Comparison of ENCODE assay signal across 15 cellular contexts in genomic region chr14:90458536-90458935, GRCh38.
A peak's percentile ranks its signal among the peaks of the same experiment; 100 is the strongest.
DNase-seq lines count a peak whose midpoint lies in the region; ATAC-seq and TF ChIP-seq lines count a peak whose summit lies in the region.
"Had no signal": no experiment of that assay in that cellular context is flagged by ENCODE, and none has a peak within 500 bp of the region (broad histone marks: within the 10 kb centered on the region; RNA-seq: fewer than 3 reads in every experiment).

No MANE protein-coding gene starts in this region.

- no peak for TF ChIP-seq POLR2A in uterus (IDR thresholded peaks at IDR 0.05)

- H3K9me3 ChIP-seq in RWPE2 (ENCODE audit: severe bottlenecking) (no peaks in the 10 kb centered on the region), muscle layer of colon (ENCODE audit: low read length) (no peaks in the 10 kb centered on the region), uterus (no peaks in the 10 kb centered on the region), psoas muscle (no peaks in the 10 kb centered on the region)
- H3K9me3 ChIP-seq: BLaER1, Caco-2, HAP-1 had no signal

- no peaks in the 10 kb centered on the region for H3K36me3 ChIP-seq in RWPE2 (ENCODE audit: low read depth)
- H3K36me3 ChIP-seq in muscle layer of colon (ENCODE audit: insufficient read depth, low read length): no peaks in the 10 kb centered on the region
- H3K36me3 ChIP-seq in uterus: no peaks in the 10 kb centered on the region
- H3K36me3 ChIP-seq in psoas muscle (ENCODE audit: insufficient read depth in 1 of 2, low read depth in 1 of 2): no peaks in the 10 kb centered on the region
- H3K36me3 ChIP-seq: BLaER1, HAP-1 had no signal

- peaks cover 12% of the 10 kb centered on the region for H3K4me1 ChIP-seq in RWPE2 (ENCODE audit: insufficient read depth, poor library complexity, severe bottlenecking)
- peaks cover 29% of the 10 kb centered on the region for H3K4me1 ChIP-seq in muscle layer of colon (ENCODE audit: insufficient read depth, low read length)
- H3K4me1 ChIP-seq in uterus: no peaks in the 10 kb centered on the region
- H3K4me1 ChIP-seq in psoas muscle: no peaks in the 10 kb centered on the region
- H3K4me1 ChIP-seq: Caco-2, HAP-1 had no signal

- H3K27me3 ChIP-seq in RWPE2 (ENCODE audit: insufficient read depth, poor library complexity, severe bottlenecking): no peaks in the 10 kb centered on the region
- no peaks in the 10 kb centered on the region for H3K27me3 ChIP-seq in muscle layer of colon (ENCODE audit: control insufficient read depth in 1 of 2, insufficient read depth in 2 of 2, low read length in 2 of 2)
- no peaks in the 10 kb centered on the region for H3K27me3 ChIP-seq in uterus
- H3K27me3 ChIP-seq in psoas muscle (ENCODE audit: insufficient read depth in 3 of 3, low read length in 2 of 3): no peaks in the 10 kb centered on the region
- H3K27me3 ChIP-seq: BLaER1 had no signal

- WGBS in psoas muscle, 3 donors: 47 to 59% (median 50%) methylated on average over 1 of the region's 1 CpG

- H3K4me3 Mint-ChIP-seq in natural killer cell treated with Interleukin-12 subunit alpha and Interleukin-12 subunit beta and Interleukin-15 and Interleukin-18, amount 100 ng/mL, for 72 hours: no peak overlapping the region
- H3K4me3 Mint-ChIP-seq: CD8-positive, alpha-beta memory T cell had no signal

- H3K27ac ChIP-seq in RWPE2 (ENCODE audit: poor library complexity, severe bottlenecking) (peak overlapping the region; percentile 19), muscle layer of colon (ENCODE audit: low read depth, low read length) (peak overlapping the region; percentile 48), uterus (no peak overlapping the region), psoas muscle (no peak overlapping the region)
- H3K27ac ChIP-seq: BLaER1 had no signal

- intact Hi-C loops in uterus (cut with DNase I; ENCODE audit: low total_unique reads): no loop called here
- intact Hi-C loops in psoas muscle (cut with DNase I): no loop called here

- H3K27ac Mint-ChIP-seq in natural killer cell treated with Interleukin-12 subunit alpha and Interleukin-12 subunit beta and Interleukin-15 and Interleukin-18, amount 100 ng/mL, for 72 hours: no peak overlapping the region
- H3K27ac Mint-ChIP-seq: CD8-positive, alpha-beta memory T cell had no signal

- TF ChIP-seq CTCF in RWPE2 (IDR thresholded peaks at IDR 0.05; ENCODE audit: poor library complexity, severe bottlenecking) (no peak), epithelial cell of esophagus (IDR thresholded peaks at IDR 0.05; ENCODE audit: insufficient read depth, low read depth, low read length, missing control alignments) (no peak), uterus (IDR thresholded peaks at IDR 0.05) (no peak), psoas muscle (IDR thresholded peaks at IDR 0.05) (no peak)

- H3K9me3 Mint-ChIP-seq in natural killer cell treated with Interleukin-12 subunit alpha and Interleukin-12 subunit beta and Interleukin-15 and Interleukin-18, amount 100 ng/mL, for 72 hours: no peaks in the 10 kb centered on the region
- H3K9me3 Mint-ChIP-seq: CD8-positive, alpha-beta memory T cell had no signal

- H3K4me1 Mint-ChIP-seq in natural killer cell treated with Interleukin-12 subunit alpha and Interleukin-12 subunit beta and Interleukin-15 and Interleukin-18, amount 100 ng/mL, for 72 hours (ENCODE audit: low read depth in 2 of 2): no peaks in the 10 kb centered on the region
- H3K4me1 Mint-ChIP-seq: CD8-positive, alpha-beta memory T cell had no signal

- H3K4me3 ChIP-seq in RWPE2 (ENCODE audit: severe bottlenecking) (no peak overlapping the region), epithelial cell of esophagus (ENCODE audit: low read length) (no peak overlapping the region), muscle layer of colon (ENCODE audit: low read depth in 1 of 2, low read length in 2 of 2) (no peak overlapping the region), uterus (no peak overlapping the region), psoas muscle (no peak overlapping the region)
- H3K4me3 ChIP-seq: BLaER1, GM12878, HAP-1 had no signal

- H3K27me3 Mint-ChIP-seq in natural killer cell treated with Interleukin-12 subunit alpha and Interleukin-12 subunit beta and Interleukin-15 and Interleukin-18, amount 100 ng/mL, for 72 hours: peaks cover under 1 to 3% of the 10 kb centered on the region in 2 donors

- H3K36me3 Mint-ChIP-seq in natural killer cell treated with Interleukin-12 subunit alpha and Interleukin-12 subunit beta and Interleukin-15 and Interleukin-18, amount 100 ng/mL, for 72 hours: no peaks in the 10 kb centered on the region

- ATAC-seq in RWPE2 (ENCODE audit: low read depth): peak; percentile 52
- ATAC-seq in natural killer cell treated with Interleukin-12 subunit alpha and Interleukin-12 subunit beta and Interleukin-15 and Interleukin-18, amount 100 ng/mL, for 72 hours: no peak
- ATAC-seq in HG03025 (IDR thresholded peaks at IDR 0.05; ENCODE audit: low FRiP score, unreplicated experiment): no peak
- ATAC-seq in psoas muscle: no peak
- ATAC-seq: GM12878 had no signal

- DNase-seq in HPDE6-E6E7 (ENCODE audit: extremely low spot score) (peak; percentile 52), RWPE2 (ENCODE audit: low spot score) (no peak), epithelial cell of esophagus (ENCODE audit: low read depth) (peak; percentile 76), uterus (no peak), psoas muscle (no peak)
- DNase-seq in natural killer cell treated with Interleukin-12 subunit alpha and Interleukin-12 subunit beta and Interleukin-15 and Interleukin-18, amount 100 ng/mL, for 72 hours (ENCODE audit: low spot score): no peak
- DNase-seq: 8988T; AML-193; Caco-2; CD8-positive, alpha-beta memory T cell had no signal

- no peak overlapping the region for H3K9ac ChIP-seq in muscle layer of colon (ENCODE audit: low read length)
- H3K9ac ChIP-seq: BLaER1 had no signal

Comparison
In these comparisons a context has a peak if more than half of its experiments do, and no peak if none do; other contexts are left out.
1. DNase-seq: peak in HPDE6-E6E7 (single experiment) and epithelial cell of esophagus (single experiment); none in RWPE2 (single experiment), natural killer cell treated with Interleukin-12 subunit alpha and Interleukin-12 subunit beta and Interleukin-15 and Interleukin-18, amount 100 ng/mL, for 72 hours (single experiment), uterus (0 of 2) and psoas muscle (0 of 2).
2. H3K27ac ChIP-seq: peak in RWPE2 (single experiment) and muscle layer of colon (single experiment); none in uterus (0 of 2) and psoas muscle (single experiment).